ENCODE assay signal across 27 cellular contexts in genomic region chr5:135313946-135314345, GRCh38.
DNase-seq lines count a peak whose midpoint lies in the region; ATAC-seq and TF ChIP-seq lines count a peak whose summit lies in the region.
"Had no signal": no experiment of that assay in that cellular context is flagged by ENCODE, and none has a peak within 500 bp of the region (broad histone marks: within the 10 kb centered on the region; RNA-seq: fewer than 3 reads in every experiment).

No MANE protein-coding gene starts in this region.

- no peaks in the 10 kb centered on the region for H3K36me3 Mint-ChIP-seq in T-helper 17 cell (ENCODE audit: low read depth)
- H3K36me3 Mint-ChIP-seq: CD8-positive, alpha-beta T cell had no signal

- no peak for TF ChIP-seq CTCF in RWPE2 (IDR thresholded peaks at IDR 0.05; ENCODE audit: poor library complexity, severe bottlenecking)

- no peak overlapping the region for H3K27ac Mint-ChIP-seq in T-helper 17 cell
- H3K27ac Mint-ChIP-seq: activated T-cell treated with anti-CD3 and anti-CD28 coated beads, Interleukin-2, amount 50 U/mL, for 24 hours; CD8-positive, alpha-beta T cell; nephron; stimulated activated naive CD8-positive, alpha-beta T cell treated with anti-CD3 and anti-CD28 coated beads, Interleukin-15, Interleukin-2, amounts not matched to agents 100 ng/mL and 50 ng/mL, for 24 hours had no signal

- H3K4me1 ChIP-seq in RWPE2 (ENCODE audit: insufficient read depth, poor library complexity, severe bottlenecking) (peaks cover 19% of the 10 kb centered on the region), mesenchymal stem cell (ENCODE audit: control insufficient read depth, insufficient read depth, low read depth, low read length) (peaks cover 6% of the 10 kb centered on the region)
- H3K4me1 ChIP-seq: left lung had no signal

- WGBS in mesenchymal stem cell: 86% methylated on average over 2 of the region's 2 CpGs

- H3K4me3 Mint-ChIP-seq in T-helper 17 cell: no peak overlapping the region
- H3K4me3 Mint-ChIP-seq: activated T-cell treated with anti-CD3 and anti-CD28 coated beads, Interleukin-2, amount 50 U/mL, for 24 hours; CD8-positive, alpha-beta T cell; nephron; stimulated activated naive CD8-positive, alpha-beta T cell treated with anti-CD3 and anti-CD28 coated beads, Interleukin-15, Interleukin-2, amounts not matched to agents 100 ng/mL and 50 ng/mL, for 24 hours had no signal

- H3K4me3 ChIP-seq in RWPE2 (ENCODE audit: severe bottlenecking): no peak overlapping the region
- H3K4me3 ChIP-seq in mesenchymal stem cell (ENCODE audit: insufficient read depth in 1 of 2, low read depth in 1 of 2, low read length in 2 of 2): no peak overlapping the region
- H3K4me3 ChIP-seq: left lung, ovary, skin epidermis had no signal

- peaks cover 5% of the 10 kb centered on the region for H3K4me1 Mint-ChIP-seq in T-helper 17 cell

- H3K23ac ChIP-seq in mesenchymal stem cell (ENCODE audit: low read length in 2 of 2): no peak overlapping the region

- ATAC-seq in activated CD4-positive, CD25-positive, alpha-beta regulatory T cell treated with anti-CD3 and anti-CD28 coated beads, Interleukin-2, amount 50 U/mL, for 24 hours: no peak
- ATAC-seq in GM19438 (IDR thresholded peaks at IDR 0.05; ENCODE audit: low read depth, unreplicated experiment): peak; percentile 30
- no peak for ATAC-seq in RWPE2 (ENCODE audit: low read depth)
- no peak for ATAC-seq in T-helper 17 cell
- no peak for ATAC-seq in GM21423 (IDR thresholded peaks at IDR 0.05; ENCODE audit: unreplicated experiment)
- ATAC-seq: CD8-positive, alpha-beta T cell; HepG2; left lung; SK-N-SH treated with all-trans-retinoic acid at 6 μM for 48 hours had no signal

- no peak overlapping the region for H2BK5ac ChIP-seq in mesenchymal stem cell (ENCODE audit: low read depth, low read length, poor library complexity, severe bottlenecking)

- no peak overlapping the region for H3K4me2 ChIP-seq in mesenchymal stem cell (ENCODE audit: low read length, poor library complexity, severe bottlenecking)

- H3K27me3 ChIP-seq in RWPE2 (ENCODE audit: insufficient read depth, poor library complexity, severe bottlenecking): no peaks in the 10 kb centered on the region
- H3K27me3 ChIP-seq in mesenchymal stem cell (ENCODE audit: control insufficient read depth in 1 of 2, insufficient read depth in 1 of 2, low read length in 2 of 2): peaks cover 0 to 5% of the 10 kb centered on the region in 2 experiments
- H3K27me3 ChIP-seq: left lung, ovary had no signal

- H2AFZ ChIP-seq in mesenchymal stem cell (ENCODE audit: low read depth, low read length): no peak overlapping the region

- H3K36me3 ChIP-seq in RWPE2 (ENCODE audit: low read depth) (no peaks in the 10 kb centered on the region), mesenchymal stem cell (ENCODE audit: control insufficient read depth in 1 of 2, insufficient read depth in 2 of 2, low read depth in 1 of 2, low read length in 2 of 2) (no peaks in the 10 kb centered on the region)
- H3K36me3 ChIP-seq: left lung, ovary had no signal

- H4K8ac ChIP-seq in mesenchymal stem cell (ENCODE audit: low read length): no peak overlapping the region

- H3K27me3 Mint-ChIP-seq in T-helper 17 cell: peaks cover 7% of the 10 kb centered on the region
- H3K27me3 Mint-ChIP-seq: stimulated activated naive CD8-positive, alpha-beta T cell treated with anti-CD3 and anti-CD28 coated beads, Interleukin-15, Interleukin-2, amounts not matched to agents 100 ng/mL and 50 ng/mL, for 24 hours had no signal

- peak overlapping the region; percentile 45 for H4K91ac ChIP-seq in mesenchymal stem cell (ENCODE audit: low read length)

- peak overlapping the region in 1 of 2 experiments; percentile 81 for H2BK12ac ChIP-seq in mesenchymal stem cell (ENCODE audit: low read length in 2 of 2)

- H3K14ac ChIP-seq in mesenchymal stem cell (ENCODE audit: low read length in 2 of 2): peak overlapping the region in 1 of 2 experiments; percentile 22

- H2BK15ac ChIP-seq in mesenchymal stem cell (ENCODE audit: low read depth, poor library complexity, severe bottlenecking): no peak overlapping the region

- no peak overlapping the region for H2BK120ac ChIP-seq in mesenchymal stem cell (ENCODE audit: low read depth, low read length)

- DNase-seq in activated CD4-positive, CD25-positive, alpha-beta regulatory T cell treated with anti-CD3 and anti-CD28 coated beads, Interleukin-2, amount 50 U/mL, for 72 hours: peak; percentile 7
- DNase-seq in RWPE2 (ENCODE audit: low spot score) (peak; percentile 27), mesenchymal stem cell (no peak), amniotic stem cell (lab: John Stamatoyannopoulos, UW) (no peak), T-helper 17 cell (no peak)
- DNase-seq: 8988T; activated gamma-delta T cell treated with Interleukin-2 at 50 U/mL for 16 hours; activated T-cell treated with anti-CD3 and anti-CD28 coated beads, Interleukin-2, amount 50 U/mL, for 24 hours; CD8-positive, alpha-beta T cell; DMS 273 treated with DMSO at 0.1 percent for 48 hours; left lung; NCI-H1092; NCI-H1694 treated with DMSO at 0.1 percent for 48 hours; NCI-H2171; NCI-H510A treated with DMSO at 0.1 percent for 48 hours; ovary; T-helper 9 cell had no signal

- no peaks in the 10 kb centered on the region for H3K79me1 ChIP-seq in mesenchymal stem cell (replicated peaks; ENCODE audit: low read length, poor library complexity, severe bottlenecking)

- no peak overlapping the region for H2AK5ac ChIP-seq in mesenchymal stem cell (ENCODE audit: low read length, severe bottlenecking)

- no peak overlapping the region for H3K9ac ChIP-seq in mesenchymal stem cell (ENCODE audit: low read length)

- H3K27ac ChIP-seq in RWPE2 (ENCODE audit: poor library complexity, severe bottlenecking): no peak overlapping the region
- no peak overlapping the region for H3K27ac ChIP-seq in mesenchymal stem cell (ENCODE audit: low read length, poor library complexity, severe bottlenecking)
- H3K27ac ChIP-seq: epithelial cell of prostate, left lung, ovary, skin epidermis, VCaP had no signal

- H3K9me3 ChIP-seq in RWPE2 (ENCODE audit: severe bottlenecking) (no peaks in the 10 kb centered on the region), mesenchymal stem cell (ENCODE audit: control insufficient read depth, low read length) (no peaks in the 10 kb centered on the region), T-helper 17 cell (ENCODE audit: control insufficient read depth, low read length, poor library complexity, severe bottlenecking) (no peaks in the 10 kb centered on the region)
- H3K9me3 ChIP-seq: left lung, ovary had no signal

- H3K18ac ChIP-seq in mesenchymal stem cell (ENCODE audit: low read depth in 1 of 2, low read length in 2 of 2): peak overlapping the region in 1 of 2 experiments; percentile 71

- H3K4ac ChIP-seq in mesenchymal stem cell (ENCODE audit: low read depth in 1 of 2, low read length in 2 of 2): peak overlapping the region in 1 of 2 experiments; percentile 60

Comparison
In these comparisons a context has a peak if more than half of its experiments do, and no peak if none do; other contexts are left out.
1. DNase-seq: peak in activated CD4-positive, CD25-positive, alpha-beta regulatory T cell treated with anti-CD3 and anti-CD28 coated beads, Interleukin-2, amount 50 U/mL, for 72 hours (single experiment) and RWPE2 (single experiment); none in mesenchymal stem cell (single experiment), amniotic stem cell (single experiment) and T-helper 17 cell (0 of 3).